ENCODE assay signal across 10 cellular contexts in the genomic region with DNA sequence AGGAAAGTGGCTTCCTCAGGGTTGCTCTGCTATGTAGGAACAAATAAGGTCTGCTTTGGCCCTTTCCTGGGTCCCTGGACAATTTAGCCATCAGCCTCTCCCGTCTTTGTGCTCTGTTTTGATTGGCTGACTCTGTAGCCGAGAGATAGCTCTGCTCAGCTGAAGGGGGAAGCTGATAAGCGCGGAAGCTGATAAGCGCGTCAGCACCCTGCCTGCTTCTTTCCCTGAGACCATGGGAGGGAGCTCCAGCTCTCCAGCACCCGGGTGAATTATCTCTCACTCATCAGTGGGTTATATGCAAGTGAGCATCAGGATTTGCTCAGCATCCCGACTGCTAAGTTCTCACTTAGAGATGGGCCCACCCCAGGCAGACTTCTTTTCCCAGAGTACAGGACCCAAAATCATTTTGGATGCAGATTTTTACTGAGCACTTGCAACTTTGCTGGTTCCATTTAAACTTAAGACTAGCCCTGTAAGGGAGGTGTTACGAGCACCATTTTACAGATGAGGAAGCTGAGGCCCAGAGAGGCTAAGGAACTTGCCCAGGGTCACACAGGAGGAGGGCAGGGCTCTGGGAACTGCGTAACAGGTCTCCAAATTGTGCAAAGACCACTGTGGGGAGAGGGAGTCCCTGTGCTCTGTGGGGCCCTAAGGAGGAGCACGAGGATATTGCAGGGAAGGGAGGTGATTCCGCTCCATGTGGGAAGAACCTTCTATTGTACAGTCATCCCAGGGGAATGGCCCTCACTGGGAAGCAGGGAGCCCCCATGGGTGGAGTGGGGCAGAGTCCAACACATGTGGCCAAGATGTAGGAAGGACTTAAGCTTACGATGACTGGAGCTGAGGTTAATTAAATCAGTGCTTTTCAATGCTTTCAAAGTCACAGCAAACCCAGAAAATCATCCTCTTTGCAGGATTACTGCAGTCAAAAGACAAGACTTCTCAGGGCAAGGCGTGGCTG.
DNase-seq lines count a peak whose midpoint lies in the region; ATAC-seq and TF ChIP-seq lines count a peak whose summit lies in the region.
"Had no signal": no experiment of that assay in that cellular context is flagged by ENCODE, and none has a peak within 500 bp of the region (broad histone marks: within the 10 kb centered on the region; RNA-seq: fewer than 3 reads in every experiment).

No MANE protein-coding gene starts in this region.

- peaks cover 4% of the 10 kb centered on the region for H3K27me3 ChIP-seq in HL-60 (ENCODE audit: insufficient read depth, poor library complexity, severe bottlenecking)

- ATAC-seq in HG02623 (IDR thresholded peaks at IDR 0.05; ENCODE audit: unreplicated experiment), result no peak

- no peak overlapping the region for H3K27ac ChIP-seq in HL-60 (replicated peaks)

- DNase-seq in ACHN (peak; percentile 12), HL-60 (ENCODE audit: low read depth in 1 of 2, low spot score in 1 of 2) (peak; percentile 40 to 42), amniotic epithelial cell (ENCODE audit: low read depth) (peak; percentile 78), iPS-NIHi11 (ENCODE audit: low spot score) (peak; percentile 78), DMS114 treated with DMSO at 0.1 percent for 48 hours (lab: John Stamatoyannopoulos, UW; ENCODE audit: unreplicated experiment) (no peak), NCI-H187 treated with DMSO at 0.1 percent for 48 hours (lab: John Stamatoyannopoulos, UW) (no peak), NOMO-1 treated with dmso at 0.1 percent for 144 hours (lab: John Stamatoyannopoulos, UW; ENCODE audit: unreplicated experiment) (no peak)
- DNase-seq: activated naive CD8-positive, alpha-beta T cell treated with anti-CD3 and anti-CD28 coated beads, Interleukin-2, amount 10 ng/mL, durations not matched to agents 7 days and 5 days; stimulated activated naive B cell treated with anti-CD40 and anti-IgM and Interleukin-4, amounts not matched to agents 10 μg/mL and 1 μg/mL and 100 μg/mL, for 72 hours had no signal

- H3K4me3 ChIP-seq in HL-60 (replicated peaks; ENCODE audit: insufficient read depth, low read length), result no peak overlapping the region

- in situ Hi-C loops in ACHN (cut with HindIII; ENCODE audit: low pct_ligation_motif_present, low pct_unique_long_range_greater_than_20kb, low sequenced_read_pairs), result no loop called here

- TF ChIP-seq CTCF in HL-60 (IDR thresholded peaks at IDR 0.05; ENCODE audit: insufficient read depth, low read length), result peak; percentile 31

Comparison
In these comparisons a context has a peak if more than half of its experiments do, and no peak if none do; other contexts are left out.
1. DNase-seq: peak in ACHN (single experiment), HL-60 (2 of 2), amniotic epithelial cell (single experiment) and iPS-NIHi11 (single experiment); none in DMS114 treated with DMSO at 0.1 percent for 48 hours (single experiment), NCI-H187 treated with DMSO at 0.1 percent for 48 hours (single experiment) and NOMO-1 treated with dmso at 0.1 percent for 144 hours (single experiment).